ENCODE assay signal across 8 cellular contexts in genomic region chr1:231334079-231334666, GRCh38. TPM values are rescaled to one million over a fixed set of nuclear protein-coding genes. Genes with fewer than 3 reads are reported as not detected.
A peak's percentile ranks its signal among the peaks of the same experiment; 100 is the strongest.
DNase-seq lines count a peak whose midpoint lies in the region; ATAC-seq and TF ChIP-seq lines count a peak whose summit lies in the region.
"Had no signal": no experiment of that assay in that cellular context is flagged by ENCODE, and none has a peak within 500 bp of the region (broad histone marks: within the 10 kb centered on the region; RNA-seq: fewer than 3 reads in every experiment).

No MANE protein-coding gene starts in this region.

- H4K20me1 ChIP-seq in Loucy (ENCODE audit: insufficient read depth, low read length, poor library complexity, severe bottlenecking) = peaks cover 52% of the 10 kb centered on the region

- H3K79me2 ChIP-seq in Loucy (ENCODE audit: insufficient read depth, low read length) = peaks cover 61% of the 10 kb centered on the region

- no peak overlapping the region for H2AFZ ChIP-seq in Loucy (ENCODE audit: low read length)

- peak; percentile 29 for ATAC-seq in GM19455 (IDR thresholded peaks at IDR 0.05; ENCODE audit: unreplicated experiment)
- ATAC-seq in gastrocnemius medialis = no peak
- no peak for ATAC-seq in gastroesophageal sphincter

- H3K9me2 ChIP-seq in Loucy (replicated peaks; ENCODE audit: low read depth, low read length) = no peaks in the 10 kb centered on the region

- H3K36me3 ChIP-seq in Loucy (ENCODE audit: insufficient read depth, low read length) (no peaks in the 10 kb centered on the region), endocrine pancreas (ENCODE audit: control insufficient read depth, insufficient read depth, low read length) (no peaks in the 10 kb centered on the region), gastrocnemius medialis (no peaks in the 10 kb centered on the region), gastroesophageal sphincter (peaks cover 0 to 4% of the 10 kb centered on the region in 2 donors)

- no peak for TF ChIP-seq EP300 in gastroesophageal sphincter (IDR thresholded peaks at IDR 0.05)

- no peak for DNase-seq in gastrocnemius medialis
- DNase-seq in GM19238 (ENCODE audit: insufficient read length, low spot score) = no peak
- DNase-seq in activated CD4-positive, alpha-beta T cell treated with anti-CD3 and anti-CD28 coated beads for 4 hours = no peak
- DNase-seq: posterior cingulate gyrus had no signal

- TF ChIP-seq POLR2A in gastrocnemius medialis (IDR thresholded peaks at IDR 0.05) = no peak
- no peak for TF ChIP-seq POLR2A in gastroesophageal sphincter (IDR thresholded peaks at IDR 0.05)

- no peaks in the 10 kb centered on the region for H3K27me3 ChIP-seq in Loucy (ENCODE audit: insufficient read depth, low read length, poor library complexity, severe bottlenecking)
- no peaks in the 10 kb centered on the region for H3K27me3 ChIP-seq in endocrine pancreas (ENCODE audit: control insufficient read depth, insufficient read depth, low read length)
- no peaks in the 10 kb centered on the region for H3K27me3 ChIP-seq in gastrocnemius medialis
- no peaks in the 10 kb centered on the region for H3K27me3 ChIP-seq in gastroesophageal sphincter

- H3K27ac ChIP-seq in gastrocnemius medialis (peak overlapping the region; percentile 88 to 92 (median 90)), gastroesophageal sphincter (no peak overlapping the region)

- in situ Hi-C loops in gastrocnemius medialis (cut with MboI; ENCODE audit: low sequenced_read_pairs in 4 of 4) = loop anchor here in 1 of 4 donors (10.0 kb wide), 1 partner anchor 89 kb away; the partner anchor contains the start of gene GNPAT

- peaks cover 41% of the 10 kb centered on the region for H3K4me1 ChIP-seq in Loucy (ENCODE audit: insufficient read depth, low read length, poor library complexity, severe bottlenecking)
- H3K4me1 ChIP-seq in endocrine pancreas (ENCODE audit: control insufficient read depth, insufficient read depth, low read length) = peaks cover 23% of the 10 kb centered on the region
- peaks cover 40 to 41% of the 10 kb centered on the region in 2 donors for H3K4me1 ChIP-seq in gastrocnemius medialis
- H3K4me1 ChIP-seq in gastroesophageal sphincter = peaks cover under 1 to 56% (median 29%) of the 10 kb centered on the region in 3 donors

- WGBS in gastroesophageal sphincter (ENCODE audit: low coverage in 1 of 2), 2 donors = 85% methylated on average over 1 of the region's 1 CpG; no CpG with 5 or more reads in 1 of the 2 donors

- H3K4me3 ChIP-seq in Loucy (ENCODE audit: low read length, poor library complexity, severe bottlenecking) = peak overlapping the region; percentile 92
- peak overlapping the region; percentile 78 for H3K4me3 ChIP-seq in endocrine pancreas (ENCODE audit: control insufficient read depth, insufficient read depth, low read length)
- peak overlapping the region; percentile 75 to 91 (median 77) for H3K4me3 ChIP-seq in gastrocnemius medialis
- peak overlapping the region in 1 of 2 donors; percentile 74 for H3K4me3 ChIP-seq in gastroesophageal sphincter

- intact Hi-C loops in gastrocnemius medialis (cut with DNase I; ENCODE audit: low total_unique reads) = no loop called here

- H3K9me3 ChIP-seq in Loucy (ENCODE audit: insufficient read depth, low read depth, low read length) = no peaks in the 10 kb centered on the region
- no peaks in the 10 kb centered on the region for H3K9me3 ChIP-seq in endocrine pancreas (ENCODE audit: control insufficient read depth, low read length)
- H3K9me3 ChIP-seq in gastrocnemius medialis = no peaks in the 10 kb centered on the region
- no peaks in the 10 kb centered on the region for H3K9me3 ChIP-seq in gastroesophageal sphincter

- no peak for TF ChIP-seq CTCF in Loucy (conservative IDR thresholded peaks at IDR 0.05; ENCODE audit: low read length)
- no peak for TF ChIP-seq CTCF in gastrocnemius medialis (IDR thresholded peaks at IDR 0.05 in 4 of 5, conservative IDR thresholded peaks at IDR 0.05 in 1 of 5)
- no peak for TF ChIP-seq CTCF in gastroesophageal sphincter (IDR thresholded peaks at IDR 0.05)

- no peaks in the 10 kb centered on the region; the same call in 1 of the 2 replicates for H3F3A ChIP-seq in Loucy (ENCODE audit: low read depth)

- H3K4me2 ChIP-seq in Loucy (ENCODE audit: low read depth, low read length, poor library complexity, severe bottlenecking) = peak overlapping the region; percentile 87

- H3K9ac ChIP-seq in Loucy (ENCODE audit: low read depth, low read length, poor library complexity, severe bottlenecking) = peak overlapping the region; percentile 88
- H3K9ac ChIP-seq in endocrine pancreas (ENCODE audit: control insufficient read depth, insufficient read depth, low read length) = no peak overlapping the region

RNA-seq across cellular contexts. Expression of gene EXOC8, which starts 3.5 kb away (rescaled TPM):
- total RNA-seq in gastrocnemius medialis = 10 to 100 TPM; 25.4 to 50.9 (median 38.2) TPM
- 10 to 100 TPM; 11.8 to 15.3 (median 14.4) TPM for total RNA-seq in gastroesophageal sphincter

RNA-seq across cellular contexts. Expression of gene SPRTN, which starts 3.9 kb away (rescaled TPM):
- total RNA-seq in gastrocnemius medialis (10 to 100 TPM in 3 of 4 donors, 1 to 10 TPM in 1; 8.7 to 15.1 (median 10.7) TPM), gastroesophageal sphincter (10 to 100 TPM; 15.3 to 34.7 (median 20.7) TPM)

Comparison
In these comparisons a context has a peak if more than half of its experiments do, and no peak if none do; other contexts are left out.
1. H3K27ac ChIP-seq: peak in gastrocnemius medialis (4 of 4); none in gastroesophageal sphincter (0 of 4).